ENCODE assay signal across 8 cellular contexts in genomic region chr22:37696657-37697539, GRCh38. TPM values are rescaled to one million over a fixed set of nuclear protein-coding genes. Genes with fewer than 3 reads are reported as not detected.
DNase-seq lines count a peak whose midpoint lies in the region; ATAC-seq and TF ChIP-seq lines count a peak whose summit lies in the region.

Gene TRIOBP (plus strand): TSS chr22:37697048. CDS start chr22:37701366, 4,318 bp downstream.

- H3K14ac ChIP-seq in trophoblast cell (ENCODE audit: low read length) = no peak within 1 kb of the TSS

- peak; percentile 62 to 94 (median 75) for DNase-seq in CD8-positive, alpha-beta T cell
- DNase-seq in MG63 (peak; percentile 100), T-helper 1 cell (peak; percentile 40 to 80 (median 73)), Right ventricle myocardium superior (peak; percentile 98), trophoblast cell (peak; percentile 96), thyroid gland (peak; percentile 98 to 100)
- DNase-seq in activated naive CD8-positive, alpha-beta T cell treated with anti-CD3 and anti-CD28 coated beads, Interleukin-2, amount 50 U/mL, for 16 hours (ENCODE audit: low read depth, low spot score) = peak; percentile 88

- H3K27me3 Mint-ChIP-seq in CD8-positive, alpha-beta T cell (ENCODE audit: low read depth) = no peaks in the 10 kb centered on the region

- peak within 1 kb of the TSS; percentile 56 for H3K4me3 Mint-ChIP-seq in CD8-positive, alpha-beta T cell

- peak in 1 of 2 donors; percentile 29 for TF ChIP-seq POLR2A in thyroid gland (IDR thresholded peaks at IDR 0.05)

- H4K8ac ChIP-seq in trophoblast cell (ENCODE audit: low read depth, low read length) = peak within 1 kb of the TSS; percentile 51

- H3K9me3 Mint-ChIP-seq in CD8-positive, alpha-beta T cell = no peaks in the 10 kb centered on the region

- H3K79me1 ChIP-seq in trophoblast cell (ENCODE audit: low read length) = no peaks in the 10 kb centered on the region

- H3K18ac ChIP-seq in trophoblast cell (ENCODE audit: low read length) = no peak within 1 kb of the TSS

- H3K27ac ChIP-seq in CD8-positive, alpha-beta T cell (ENCODE audit: low read depth, low read length) = no peak within 1 kb of the TSS
- no peak within 1 kb of the TSS for H3K27ac ChIP-seq in trophoblast cell (ENCODE audit: low read depth, low read length)
- peak within 1 kb of the TSS in 1 of 3 donors; percentile 5 for H3K27ac ChIP-seq in thyroid gland

- H3K36me3 Mint-ChIP-seq in CD8-positive, alpha-beta T cell = peaks cover 30% of the 10 kb centered on the region

- H2AFZ ChIP-seq in trophoblast cell (ENCODE audit: insufficient read depth, low read length, poor library complexity) = peak within 1 kb of the TSS; percentile 27

- peak within 1 kb of the TSS; percentile 12 for H2AK5ac ChIP-seq in trophoblast cell (ENCODE audit: low read length)

- no peak within 1 kb of the TSS for H2BK12ac ChIP-seq in trophoblast cell (ENCODE audit: low read length)

- H2BK120ac ChIP-seq in trophoblast cell (ENCODE audit: insufficient read depth, low read length, poor library complexity) = no peak within 1 kb of the TSS

- no peak within 1 kb of the TSS for H3K4me3 ChIP-seq in CD8-positive, alpha-beta T cell (ENCODE audit: low read depth, low read length)
- H3K4me3 ChIP-seq in MG63 (0 out of 2 replicates have a peak within 1 kb of the TSS, but pooled peaks have one; percentile 17), trophoblast cell (ENCODE audit: low read depth, low read length) (no peak within 1 kb of the TSS), thyroid gland (replicated peaks in 1 of 3) (no peak within 1 kb of the TSS)

- H3K4me1 ChIP-seq in CD8-positive, alpha-beta T cell (ENCODE audit: insufficient read depth, low read length) = peaks cover 12% of the 10 kb centered on the region
- peaks cover 6 to 7% of the 10 kb centered on the region in 2 experiments for H3K4me1 ChIP-seq in trophoblast cell (ENCODE audit: control insufficient read depth in 1 of 2, insufficient read depth in 2 of 2, low read length in 2 of 2)
- peaks cover 10% of the 10 kb centered on the region in 2 donors for H3K4me1 ChIP-seq in thyroid gland

- POLR2A ChIA-PET in CD8-positive, alpha-beta T cell (lab: Charles Lee) = interaction anchor here (1.3 kb wide), 1 partner anchor 50 kb away, joined by 4 read pairs; no protein-coding TSS in a partner anchor

- no peaks in the 10 kb centered on the region for H3K27me3 ChIP-seq in CD8-positive, alpha-beta T cell (ENCODE audit: insufficient read depth, low read length)
- H3K27me3 ChIP-seq in MG63 (no peaks in the 10 kb centered on the region), trophoblast cell (ENCODE audit: insufficient read depth, low read length) (no peaks in the 10 kb centered on the region), thyroid gland (no peaks in the 10 kb centered on the region)

- H3K4me2 ChIP-seq in trophoblast cell (ENCODE audit: low read length) = peak within 1 kb of the TSS; percentile 63

- H2BK5ac ChIP-seq in trophoblast cell (ENCODE audit: low read depth, low read length, poor library complexity) = no peak within 1 kb of the TSS

- no peak within 1 kb of the TSS for H3K27ac Mint-ChIP-seq in CD8-positive, alpha-beta T cell

- peak; percentile 99 for ATAC-seq in CD8-positive, alpha-beta T cell
- ATAC-seq in GM21528 (IDR thresholded peaks at IDR 0.05; ENCODE audit: low FRiP score, unreplicated experiment) (peak; percentile 71), Right ventricle myocardium superior (ENCODE audit: poor library complexity) (peak; percentile 99)

- peaks cover 18% of the 10 kb centered on the region for H3K36me3 ChIP-seq in CD8-positive, alpha-beta T cell (ENCODE audit: insufficient read depth, low read length)
- H3K36me3 ChIP-seq in MG63 (peaks cover 32% of the 10 kb centered on the region), trophoblast cell (ENCODE audit: control insufficient read depth in 1 of 2, insufficient read depth in 2 of 2, low read length in 2 of 2) (peaks cover 10 to 13% of the 10 kb centered on the region in 2 experiments), thyroid gland (peaks cover 13 to 18% of the 10 kb centered on the region in 2 donors)

- no peak within 1 kb of the TSS for H3K4ac ChIP-seq in trophoblast cell (ENCODE audit: low read depth, low read length)

- no CpG with 5 or more reads among the region's 39 CpGs for WGBS in trophoblast cell (ENCODE audit: extremely low coverage, insufficient coverage, insufficient read length)
- WGBS in thyroid gland, 2 donors = 15 to 18% methylated on average over 18 to 24 of the region's 39 CpGs

- peak within 1 kb of the TSS; percentile 27 for H4K12ac ChIP-seq in trophoblast cell (ENCODE audit: low read depth, low read length)

- peak; percentile 46 for TF ChIP-seq CTCF in CD8-positive, alpha-beta T cell (IDR thresholded peaks at IDR 0.05)
- TF ChIP-seq CTCF in thyroid gland (IDR thresholded peaks at IDR 0.05) = peak in 5 of 6 experiments; percentile 24 to 64 (median 55)

- CTCF ChIA-PET in CD8-positive, alpha-beta T cell (lab: Charles Lee) = interaction anchor here (1.0 to 1.4 kb wide), 2 partner anchors 17 kb away, joined by 3 read pairs; no protein-coding TSS in a partner anchor

- H3K4me1 Mint-ChIP-seq in CD8-positive, alpha-beta T cell (ENCODE audit: low read depth) = peaks cover 13% of the 10 kb centered on the region

- peak within 1 kb of the TSS; percentile 8 for H4K91ac ChIP-seq in trophoblast cell (ENCODE audit: low read depth, low read length)

- no peak within 1 kb of the TSS for H3K23ac ChIP-seq in trophoblast cell (ENCODE audit: low read length)

- H3K9ac ChIP-seq in trophoblast cell (ENCODE audit: low read length) = no peak within 1 kb of the TSS

- H3K9me3 ChIP-seq in CD8-positive, alpha-beta T cell (ENCODE audit: low read length) = no peaks in the 10 kb centered on the region
- H3K9me3 ChIP-seq in MG63 (no peaks in the 10 kb centered on the region), trophoblast cell (ENCODE audit: insufficient read depth, low read depth, low read length) (no peaks in the 10 kb centered on the region), thyroid gland (no peaks in the 10 kb centered on the region)

- no peaks in the 10 kb centered on the region for H3K79me2 ChIP-seq in trophoblast cell (ENCODE audit: control insufficient read depth, insufficient read depth, low read length, poor library complexity)

- intact Hi-C loops in CD8-positive, alpha-beta T cell (cut with DNase I, micrococcal nuclease) = loop anchor here in 1 of 2 experiments (1.0 kb wide), 1 partner anchor 39 kb away; the partner anchor contains the start of gene PDXP
- intact Hi-C loops in Right ventricle myocardium superior (cut with DNase I) (no loop called here), thyroid gland (cut with DNase I) (loop anchor here (5.0 kb wide), 1 partner anchor 40 kb away; no protein-coding TSS in a partner anchor)

RNA-seq across cellular contexts. Expression of gene TRIOBP, which starts in this region (rescaled TPM):
- total RNA-seq in CD8-positive, alpha-beta T cell = 1 to 10 TPM; 7.3 to 7.4 TPM
- 154 and 194 TPM in 2 replicates for total RNA-seq in MG63 (2014; rRNA removed; shearing (Covaris generic); ENCODE audit: low replicate concordance)
- 78.6 TPM for total RNA-seq in Right ventricle myocardium superior
- 47.7 and 49.4 TPM in 2 replicates for polyA plus RNA-seq in trophoblast cell (2013)
- 100 to 1,000 TPM; 120 to 150 (median 140) TPM for total RNA-seq in thyroid gland
